ENCODE assay signal across 8 cellular contexts in the genomic region with DNA sequence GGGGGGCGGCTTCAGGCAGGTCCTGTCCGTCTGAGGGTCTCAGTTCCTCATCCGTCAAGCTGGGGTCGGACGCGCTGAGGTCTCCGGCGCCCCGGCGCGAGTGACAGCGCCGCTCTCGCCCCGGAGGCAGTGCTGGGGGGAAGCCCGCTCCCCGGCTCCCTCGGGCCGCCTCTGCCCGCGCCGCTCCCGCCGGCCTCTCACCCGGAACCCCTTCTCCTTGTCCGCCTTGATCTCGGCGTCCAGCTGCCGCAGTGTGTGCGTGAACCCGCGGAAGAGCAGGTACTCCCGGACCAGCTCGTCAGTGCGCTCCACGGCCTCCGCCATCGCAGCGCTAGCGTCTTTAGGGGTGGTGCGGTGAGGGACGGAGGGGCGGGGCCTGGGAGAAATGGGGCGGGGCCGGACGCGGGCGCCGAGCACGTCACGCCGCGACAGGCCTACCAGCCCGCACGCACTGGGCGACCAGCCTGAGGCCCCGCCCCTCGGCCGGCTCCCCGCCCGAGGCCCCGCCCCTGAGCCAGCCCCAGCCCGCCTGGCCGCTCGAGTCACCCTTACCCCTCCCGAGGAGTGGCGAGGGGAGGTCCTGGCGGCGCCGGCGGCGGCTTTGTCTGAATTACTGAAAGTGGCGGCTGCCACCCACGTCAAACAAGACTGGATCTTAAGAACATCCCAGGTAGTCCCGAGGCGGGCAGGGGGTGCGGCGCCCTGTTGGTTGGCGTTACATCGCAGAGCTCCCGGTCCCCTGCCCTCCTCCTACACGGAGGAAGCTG. TPM values are rescaled to one million over a fixed set of nuclear protein-coding genes. Genes with fewer than 3 reads are reported as not detected.
DNase-seq lines count a peak whose midpoint lies in the region; ATAC-seq and TF ChIP-seq lines count a peak whose summit lies in the region.

Gene WDR91 (minus strand): TSS at position 348 of the 767 bp plus-strand sequence. CDS start 24 bp downstream, at position 324.

- H3K27me3 Mint-ChIP-seq in neural crest cell (ENCODE audit: low read depth) = no peaks in the 10 kb centered on the region

- H3K79me2 ChIP-seq in HCT116 (ENCODE audit: insufficient read depth, low read length) (no peaks in the 10 kb centered on the region), MM.1S (ENCODE audit: low read length) (no peaks in the 10 kb centered on the region)

- H4K20me1 ChIP-seq in HCT116 (ENCODE audit: insufficient read depth) (no peaks in the 10 kb centered on the region), MM.1S (ENCODE audit: insufficient read depth, low read length) (no peaks in the 10 kb centered on the region)

- POLR2A ChIA-PET in HCT116 (lab: Charles Lee) = no interaction called here

- H3K27ac ChIP-seq in HCT116 (ENCODE audit: low read depth, low read length) = peak within 1 kb of the TSS; percentile 24; the same call in 1 of the 2 replicates
- H3K27ac ChIP-seq in MM.1S (ENCODE audit: low read length) = peak within 1 kb of the TSS; percentile 32; the same call in 1 of the 2 replicates
- H3K27ac ChIP-seq in stomach smooth muscle (ENCODE audit: low read length) = peak within 1 kb of the TSS; percentile 92

- H3K9me3 ChIP-seq in HCT116 (ENCODE audit: control insufficient read depth in 1 of 2, insufficient read depth in 1 of 2, low read depth in 1 of 2, low read length in 2 of 2) (no peaks in the 10 kb centered on the region), MM.1S (replicated peaks; ENCODE audit: insufficient read depth, low read length) (no peaks in the 10 kb centered on the region), stomach smooth muscle (ENCODE audit: control insufficient read depth in 2 of 2, low read length in 2 of 2) (no peaks in the 10 kb centered on the region)

- TF ChIP-seq CTCF in HCT116 (IDR thresholded peaks at IDR 0.05 in 2 of 3, conservative IDR thresholded peaks at IDR 0.05 in 1 of 3; ENCODE audit: borderline replicate concordance in 1 of 3, insufficient read depth in 1 of 3, low read depth in 2 of 3, low read length in 2 of 3) = 0 out of 6 replicates have a peak, but pooled peaks of 1 of the 3 experiments have one; percentile 4
- TF ChIP-seq CTCF in MM.1S (IDR thresholded peaks at IDR 0.05; ENCODE audit: low read length) = peak; percentile 16; the same call in 1 of the 2 replicates
- no peak for TF ChIP-seq CTCF in neural crest cell (conservative IDR thresholded peaks at IDR 0.05)

- RAD21 ChIA-PET in HCT116 (lab: Charles Lee; ENCODE audit: low non-redundant PET in 1 of 2, low total read pairs in 2 of 2, uncharacterized antibody in 2 of 2, unreplicated experiment in 2 of 2) = no interaction called here

- 0 out of 2 replicates have a peak, but pooled peaks cover 5% of the 10 kb centered on the region for H3F3A ChIP-seq in MM.1S (ENCODE audit: insufficient read depth, low read length)

- no peaks in the 10 kb centered on the region for H3K36me3 ChIP-seq in HCT116 (ENCODE audit: control insufficient read depth in 1 of 2, insufficient read depth in 2 of 2, low read length in 2 of 2)
- no peaks in the 10 kb centered on the region for H3K36me3 ChIP-seq in MM.1S (replicated peaks; ENCODE audit: insufficient read depth, low read length)
- peaks cover 0 to 6% of the 10 kb centered on the region in 2 donors for H3K36me3 ChIP-seq in stomach smooth muscle (ENCODE audit: control insufficient read depth in 2 of 2, insufficient read depth in 2 of 2, low read length in 2 of 2)

- H3K36me3 Mint-ChIP-seq in neural crest cell (ENCODE audit: low read depth) = no peaks in the 10 kb centered on the region

- peaks cover 17% of the 10 kb centered on the region for H3K4me1 Mint-ChIP-seq in neural crest cell

- no TSS peak for BruUV-seq in HCT116 (replicated peaks; lab: Mats Ljungman, UMichigan)

- peak within 1 kb of the TSS; percentile 63 to 81 for H3K4me3 ChIP-seq in HCT116 (replicated peaks in 1 of 2; ENCODE audit: low read depth in 1 of 2, low read length in 2 of 2)
- H3K4me3 ChIP-seq in MM.1S (ENCODE audit: low read length) = peak within 1 kb of the TSS; percentile 86
- peak within 1 kb of the TSS; percentile 87 to 92 for H3K4me3 ChIP-seq in stomach smooth muscle (ENCODE audit: low read length in 2 of 2)

- DNase-seq in GF-D8 (lab: John Stamatoyannopoulos, UW) (peak; percentile 78), HCT116 (ENCODE audit: low read depth, low spot score) (peak; percentile 69), MM.1S (peak; percentile 97), SHP77 treated with DMSO at 0.1 percent for 48 hours (lab: John Stamatoyannopoulos, UW) (peak; percentile 71), fibroblast of the conjunctiva (ENCODE audit: low read depth) (peak; percentile 82), neural crest cell (ENCODE audit: low read depth, low spot score) (peak; percentile 88)
- peak; percentile 99 for DNase-seq in activated effector memory CD4-positive, alpha-beta T cell treated with anti-CD3 and anti-CD28 coated beads, Interleukin-2, amount 50 U/mL, for 16 hours

- peak within 1 kb of the TSS; percentile 73 for H3K9ac ChIP-seq in HCT116 (ENCODE audit: low read length)
- H3K9ac ChIP-seq in MM.1S (ENCODE audit: low read length) = peak within 1 kb of the TSS; percentile 78
- peak within 1 kb of the TSS; percentile 78 to 93 for H3K9ac ChIP-seq in stomach smooth muscle (ENCODE audit: low read length in 2 of 2)

- H3K4me2 ChIP-seq in HCT116 (ENCODE audit: low read length) (peak within 1 kb of the TSS; percentile 91), MM.1S (ENCODE audit: low read depth, low read length) (peak within 1 kb of the TSS; percentile 92)

- intact Hi-C loops in HCT116 (cut with micrococcal nuclease) = no loop called here

- TF ChIP-seq RAD21 in HCT116 (IDR thresholded peaks at IDR 0.05; ENCODE audit: low read depth) = no peak

- H3K9me3 Mint-ChIP-seq in neural crest cell = no peaks in the 10 kb centered on the region

- H3K4me1 ChIP-seq in HCT116 (ENCODE audit: control insufficient read depth in 1 of 2, insufficient read depth in 2 of 2, low read length in 2 of 2) (peaks cover 5 to 7% of the 10 kb centered on the region in 2 experiments; a peak in 3 of 4 replicates), MM.1S (ENCODE audit: low read length) (peaks cover 11% of the 10 kb centered on the region; the same call in 1 of the 2 replicates), stomach smooth muscle (ENCODE audit: control insufficient read depth, insufficient read depth, low read length) (peaks cover 19% of the 10 kb centered on the region)

- peak within 1 kb of the TSS; percentile 9 for H2AFZ ChIP-seq in HCT116 (ENCODE audit: low read depth, low read length, poor library complexity, severe bottlenecking)
- peak within 1 kb of the TSS; percentile 99 for H2AFZ ChIP-seq in MM.1S (ENCODE audit: low read length)

- CTCF ChIA-PET in HCT116 (lab: Charles Lee) = interaction anchor here (1.2 kb wide), 1 partner anchor 225 kb away, joined by 3 read pairs; the partner anchor contains the start of gene AGBL3

- H3K27me3 ChIP-seq in HCT116 (ENCODE audit: insufficient read depth, low read length) (no peaks in the 10 kb centered on the region), MM.1S (replicated peaks; ENCODE audit: insufficient read depth, low read length) (no peaks in the 10 kb centered on the region), stomach smooth muscle (ENCODE audit: control insufficient read depth in 1 of 2, insufficient read depth in 2 of 2, low read length in 2 of 2) (no peaks in the 10 kb centered on the region)

- peak; percentile 95 for ATAC-seq in HCT116

- H3K9me2 ChIP-seq in HCT116 (ENCODE audit: insufficient read depth) (no peaks in the 10 kb centered on the region), MM.1S (replicated peaks; ENCODE audit: insufficient read depth, low read length) (no peaks in the 10 kb centered on the region)

- peak within 1 kb of the TSS; percentile 99 for H3K27ac Mint-ChIP-seq in neural crest cell (ENCODE audit: unreplicated experiment)

- H3K4me3 Mint-ChIP-seq in neural crest cell = peak within 1 kb of the TSS; percentile 97

- TF ChIP-seq POLR2A in HCT116 (IDR thresholded peaks at IDR 0.05; ENCODE audit: borderline replicate concordance, extremely low read depth, insufficient read depth, insufficient read length) = no peak

TF ChIP-seq in HCT116, 20 proteins besides CTCF, POLR2A, EP300 and RAD21 (continues in another document):
- no peak for TF ChIP-seq ELF1 (IDR thresholded peaks at IDR 0.05; ENCODE audit: borderline replicate concordance, low read depth)
- TF ChIP-seq CBX3 (IDR thresholded peaks at IDR 0.05; ENCODE audit: low read depth) = no peak
- no peak for TF ChIP-seq CEBPB (IDR thresholded peaks at IDR 0.05; ENCODE audit: low read depth)
- peak; percentile 47; the same call in 1 of the 2 replicates for TF ChIP-seq SIN3A (IDR thresholded peaks at IDR 0.05; ENCODE audit: low read depth)
- no peak for TF ChIP-seq FOSL1 (IDR thresholded peaks at IDR 0.05; ENCODE audit: low read depth)
- no peak for TF ChIP-seq ZFX (IDR thresholded peaks at IDR 0.05)
- peak; percentile 90 for TF ChIP-seq POLR2AphosphoS5 (IDR thresholded peaks at IDR 0.05; ENCODE audit: low read depth, low read length)
- no peak for TF ChIP-seq SP1 (IDR thresholded peaks at IDR 0.05; ENCODE audit: low read depth)
- peak; percentile 56; the same call in 1 of the 2 replicates for TF ChIP-seq EGR1 (IDR thresholded peaks at IDR 0.05; ENCODE audit: low read depth)
- TF ChIP-seq, protein P1, sequence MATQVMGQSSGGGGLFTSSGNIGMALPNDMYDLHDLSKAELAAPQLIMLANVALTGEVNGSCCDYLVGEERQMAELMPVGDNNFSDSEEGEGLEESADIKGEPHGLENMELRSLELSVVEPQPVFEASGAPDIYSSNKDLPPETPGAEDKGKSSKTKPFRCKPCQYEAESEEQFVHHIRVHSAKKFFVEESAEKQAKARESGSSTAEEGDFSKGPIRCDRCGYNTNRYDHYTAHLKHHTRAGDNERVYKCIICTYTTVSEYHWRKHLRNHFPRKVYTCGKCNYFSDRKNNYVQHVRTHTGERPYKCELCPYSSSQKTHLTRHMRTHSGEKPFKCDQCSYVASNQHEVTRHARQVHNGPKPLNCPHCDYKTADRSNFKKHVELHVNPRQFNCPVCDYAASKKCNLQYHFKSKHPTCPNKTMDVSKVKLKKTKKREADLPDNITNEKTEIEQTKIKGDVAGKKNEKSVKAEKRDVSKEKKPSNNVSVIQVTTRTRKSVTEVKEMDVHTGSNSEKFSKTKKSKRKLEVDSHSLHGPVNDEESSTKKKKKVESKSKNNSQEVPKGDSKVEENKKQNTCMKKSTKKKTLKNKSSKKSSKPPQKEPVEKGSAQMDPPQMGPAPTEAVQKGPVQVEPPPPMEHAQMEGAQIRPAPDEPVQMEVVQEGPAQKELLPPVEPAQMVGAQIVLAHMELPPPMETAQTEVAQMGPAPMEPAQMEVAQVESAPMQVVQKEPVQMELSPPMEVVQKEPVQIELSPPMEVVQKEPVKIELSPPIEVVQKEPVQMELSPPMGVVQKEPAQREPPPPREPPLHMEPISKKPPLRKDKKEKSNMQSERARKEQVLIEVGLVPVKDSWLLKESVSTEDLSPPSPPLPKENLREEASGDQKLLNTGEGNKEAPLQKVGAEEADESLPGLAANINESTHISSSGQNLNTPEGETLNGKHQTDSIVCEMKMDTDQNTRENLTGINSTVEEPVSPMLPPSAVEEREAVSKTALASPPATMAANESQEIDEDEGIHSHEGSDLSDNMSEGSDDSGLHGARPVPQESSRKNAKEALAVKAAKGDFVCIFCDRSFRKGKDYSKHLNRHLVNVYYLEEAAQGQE (IDR thresholded peaks at IDR 0.05; ENCODE audit: low read depth) = no peak

RNA-seq across cellular contexts. Expression of gene WDR91, which starts in this region (rescaled TPM):
- total RNA-seq in HCT116 (2021; ENCODE audit: unreplicated experiment) = 10.1 TPM
- polyA plus RNA-seq in HCT116 (2012) = 7.1 and 7.9 TPM in 2 replicates
- 14.5 and 15.2 TPM in 2 replicates for total RNA-seq in neural crest cell

Comparison
In these comparisons a context has a peak if more than half of its experiments do, and no peak if none do; other contexts are left out.
1. Peak in every context shown above with its lines: DNase-seq, ATAC-seq, H3K4me3 ChIP-seq and H3K27ac ChIP-seq.
2. H3K27ac ChIP-seq: peak in every context shown above with its lines; median percentile 92 in stomach smooth muscle; 32 in MM.1S; 24 in HCT116.